Comparison of ENCODE assay signal across 20 cellular contexts in the genomic region with DNA sequence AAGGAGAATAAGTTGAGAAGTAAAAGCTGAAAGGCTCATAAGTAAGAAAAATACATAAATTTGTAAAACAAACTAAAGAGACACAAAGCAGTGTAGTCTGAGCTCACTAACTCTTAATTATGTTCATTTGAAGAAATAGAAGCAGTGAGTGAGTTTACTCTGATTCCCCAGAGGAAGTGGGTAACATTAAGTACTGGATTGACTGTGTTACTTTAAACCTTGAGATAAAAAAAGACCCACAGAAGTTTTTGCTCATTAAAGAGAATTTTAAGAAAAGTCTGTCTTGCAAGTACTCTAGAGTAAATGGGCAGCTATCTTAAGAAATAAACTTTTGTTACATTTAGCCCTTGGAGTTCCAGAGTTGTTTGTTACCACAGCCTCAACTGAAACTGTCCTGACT.
DNase-seq lines count a peak whose midpoint lies in the region; ATAC-seq, FAIRE-seq and TF ChIP-seq lines count a peak whose summit lies in the region.
"Had no signal": no experiment of that assay in that cellular context is flagged by ENCODE, and none has a peak within 500 bp of the region (broad histone marks: within the 10 kb centered on the region; RNA-seq: fewer than 3 reads in every experiment).

No MANE protein-coding gene starts in this region.

- no peak overlapping the region for H3K4ac ChIP-seq in mesendoderm (ENCODE audit: low read depth, low read length)

- RAD21 ChIA-PET in GM12878 (lab: Charles Lee; ENCODE audit: unreplicated experiment) = no interaction called here

- FAIRE-seq in GM12878 (lab: Jason Lieb, UNC) = no peak
- FAIRE-seq: keratinocyte had no signal

- no peak overlapping the region for H4K8ac ChIP-seq in mesendoderm (ENCODE audit: low read depth, low read length)

- H4K5ac ChIP-seq in mesendoderm (ENCODE audit: low read length) = no peak overlapping the region

- no peaks in the 10 kb centered on the region for H3K79me1 ChIP-seq in mesendoderm (ENCODE audit: low read length)

- no peak for TF ChIP-seq POLR2A in GM12878 (IDR thresholded peaks at IDR 0.05; ENCODE audit: low read depth, low read length)

- H3K4me2 ChIP-seq in GM12878 (ENCODE audit: control insufficient read depth, insufficient read depth) (no peak overlapping the region), mesendoderm (ENCODE audit: low read length) (no peak overlapping the region)

- CTCF ChIA-PET in GM12878 (lab: Yijun Ruan, JAX) = no interaction called here

- peak in 1 of 2 experiments; percentile 38; a peak in 1 of 4 replicates for TF ChIP-seq EP300 in GM12878 (IDR thresholded peaks at IDR 0.05; ENCODE audit: borderline replicate concordance in 1 of 2, control insufficient read depth in 1 of 2, low read depth in 2 of 2, low read length in 2 of 2)

- TF ChIP-seq CTCF in GM12878 (IDR thresholded peaks at IDR 0.05 in 2 of 3, conservative IDR thresholded peaks at IDR 0.05 in 1 of 3; ENCODE audit: control insufficient read depth in 2 of 3, extremely low read depth in 1 of 3, insufficient read depth in 1 of 3, low read depth in 3 of 3, low read length in 3 of 3) = no peak

- in situ Hi-C loops in GM12878 (cut with MboI) = no loop called here

- H4K20me1 ChIP-seq in GM12878 (ENCODE audit: control insufficient read depth, insufficient read depth) = no peaks in the 10 kb centered on the region

- no peak overlapping the region for H2BK5ac ChIP-seq in mesendoderm (ENCODE audit: low read length)

- H3K18ac ChIP-seq in mesendoderm (ENCODE audit: low read length) = no peak overlapping the region

- no peak overlapping the region for H3K27ac ChIP-seq in GM12878 (ENCODE audit: control insufficient read depth, insufficient read depth)
- no peak overlapping the region for H3K27ac ChIP-seq in mesendoderm (ENCODE audit: low read depth, low read length)
- H3K27ac ChIP-seq: brain microvascular endothelial cell, heart left ventricle, Peyer's patch had no signal

- TF ChIP-seq RAD21 in GM12878 (IDR thresholded peaks at IDR 0.05; ENCODE audit: insufficient read depth, low read depth, low read length) = no peak

- DNase-seq in GM12878 (ENCODE audit: low read depth, low spot score) = peak; percentile 8
- DNase-seq in mucosa of gallbladder (ENCODE audit: low spot score) = no peak
- DNase-seq in mesendoderm = no peak
- DNase-seq in C1 segment of cervical spinal cord (lab: John Stamatoyannopoulos, UW) = no peak
- DNase-seq: activated CD4-positive, alpha-beta T cell treated with anti-CD3 and anti-CD28 coated beads, Interleukin-2, amount 50 U/mL, for 4 hours; activated T-cell treated with anti-CD3 and anti-CD28 coated beads, Interleukin-2, amount 50 U/mL, for 4 hours; brain microvascular endothelial cell; dermis blood vessel endothelial cell; H7; heart left ventricle; NCI-H2029 treated with DMSO at 0.1 percent for 48 hours; NCI-H69; Peyer's patch; right cardiac atrium had no signal

- ATAC-seq in GM18907 (IDR thresholded peaks at IDR 0.05; ENCODE audit: unreplicated experiment) (peak; percentile 62), GM21619 (IDR thresholded peaks at IDR 0.05; ENCODE audit: unreplicated experiment) (peak; percentile 38), HG02981 (IDR thresholded peaks at IDR 0.05; ENCODE audit: unreplicated experiment) (peak; percentile 46), GM12878 (peak; percentile 78)
- ATAC-seq: activated naive CD4-positive, alpha-beta T cell treated with anti-CD3 and anti-CD28 coated beads, Interleukin-2, amount 50 U/mL, for 72 hours; activated T-cell treated with anti-CD3 and anti-CD28 coated beads, Interleukin-2, amount 50 U/mL, for 4 hours; esophagus mucosa; heart left ventricle; right cardiac atrium had no signal

- no peak overlapping the region for H3K23ac ChIP-seq in mesendoderm (ENCODE audit: low read length)

- H2AK5ac ChIP-seq in mesendoderm (ENCODE audit: low read length) = no peak overlapping the region

- H3K27me3 ChIP-seq in GM12878 (replicated peaks in 1 of 2; ENCODE audit: control insufficient read depth in 2 of 2, insufficient read depth in 2 of 2, low read length in 1 of 2) (no peaks in the 10 kb centered on the region), mesendoderm (ENCODE audit: insufficient read depth, low read length, poor library complexity) (no peaks in the 10 kb centered on the region)
- H3K27me3 ChIP-seq: brain microvascular endothelial cell, heart left ventricle, Peyer's patch had no signal

- no peak overlapping the region for H3K56ac ChIP-seq in mesendoderm (ENCODE audit: low read length)

- POLR2A ChIA-PET in GM12878 (lab: Charles Lee) = no interaction called here

- H3K4me1 ChIP-seq in GM12878 (ENCODE audit: control insufficient read depth, insufficient read depth, low read length) = no peaks in the 10 kb centered on the region
- no peaks in the 10 kb centered on the region for H3K4me1 ChIP-seq in mesendoderm (ENCODE audit: control insufficient read depth, low read depth, low read length)
- H3K4me1 ChIP-seq: heart left ventricle, Peyer's patch had no signal

- H2BK15ac ChIP-seq in mesendoderm (replicated peaks; ENCODE audit: low read depth) = no peak overlapping the region

- no peak overlapping the region for H3K4me3 ChIP-seq in GM12878
- no peak overlapping the region for H3K4me3 ChIP-seq in mesendoderm (ENCODE audit: low read length)
- H3K4me3 ChIP-seq: heart left ventricle, Peyer's patch had no signal

- no TSS peak for BruUV-seq in GM12878 (replicated peaks; lab: Mats Ljungman, UMichigan)

- intact Hi-C loops in GM12878 (cut with micrococcal nuclease; ENCODE audit: unreplicated experiment) = no loop called here

- no peak overlapping the region for H2AFZ ChIP-seq in GM12878 (ENCODE audit: control insufficient read depth, low read depth, low read length)

- no peaks in the 10 kb centered on the region; the same call in 2 of the 3 replicates for H3K9me3 ChIP-seq in GM12878 (replicated peaks; ENCODE audit: control insufficient read depth, insufficient read depth, low read length)
- H3K9me3 ChIP-seq: Peyer's patch had no signal

- SMC1A ChIA-PET in GM12878 (lab: Charles Lee; ENCODE audit: uncharacterized antibody, unreplicated experiment) = no interaction called here

- no peak overlapping the region for H2BK120ac ChIP-seq in mesendoderm (ENCODE audit: low read depth, low read length)

- H3K9ac ChIP-seq in GM12878 (ENCODE audit: control insufficient read depth, insufficient read depth, low read length) (no peak overlapping the region), mesendoderm (ENCODE audit: low read length) (no peak overlapping the region)

- H3K36me3 ChIP-seq in GM12878 (ENCODE audit: control insufficient read depth in 2 of 2, insufficient read depth in 2 of 2, low read length in 1 of 2) = no peaks in the 10 kb centered on the region
- H3K36me3 ChIP-seq in mesendoderm (ENCODE audit: control insufficient read depth, insufficient read depth, low read length) = no peaks in the 10 kb centered on the region
- H3K36me3 ChIP-seq: brain microvascular endothelial cell, heart left ventricle, Peyer's patch had no signal

- H3K79me2 ChIP-seq in GM12878 (ENCODE audit: control insufficient read depth, insufficient read depth, low read length) (no peaks in the 10 kb centered on the region), mesendoderm (ENCODE audit: control insufficient read depth, insufficient read depth, low read length) (no peaks in the 10 kb centered on the region)

TF ChIP-seq in GM12878, 131 proteins besides CTCF, POLR2A, EP300 and RAD21 (continues in another document):
- TF ChIP-seq CBX3 (IDR thresholded peaks at IDR 0.05; ENCODE audit: borderline replicate concordance, low read depth) = no peak
- no peak for TF ChIP-seq IRF3 (IDR thresholded peaks at IDR 0.05)
- no peak for TF ChIP-seq RELA (IDR thresholded peaks at IDR 0.05; ENCODE audit: borderline replicate concordance, partially characterized antibody)
- TF ChIP-seq, protein P1, sequence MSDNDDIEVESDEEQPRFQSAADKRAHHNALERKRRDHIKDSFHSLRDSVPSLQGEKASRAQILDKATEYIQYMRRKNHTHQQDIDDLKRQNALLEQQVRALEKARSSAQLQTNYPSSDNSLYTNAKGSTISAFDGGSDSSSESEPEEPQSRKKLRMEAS (IDR thresholded peaks at IDR 0.05; ENCODE audit: low read depth, low read length) = no peak
- TF ChIP-seq BCL11A (IDR thresholded peaks at IDR 0.05; ENCODE audit: low read depth, low read length) = peak; percentile 62; the same call in 1 of the 2 replicates
- no peak for TF ChIP-seq ZSCAN29 (IDR thresholded peaks at IDR 0.05)
- no peak for TF ChIP-seq DPF2 (IDR thresholded peaks at IDR 0.05)
- TF ChIP-seq NFIC (IDR thresholded peaks at IDR 0.05; ENCODE audit: low read depth, low read length) = no peak
- no peak for TF ChIP-seq MLLT1 (IDR thresholded peaks at IDR 0.05)
- TF ChIP-seq IKZF2 (IDR thresholded peaks at IDR 0.05) = peak in 1 of 2 experiments; percentile 25; a peak in 1 of 4 replicates
- TF ChIP-seq NR2C2 (IDR thresholded peaks at IDR 0.05; ENCODE audit: borderline replicate concordance, control insufficient read depth, insufficient read length, low read depth) = no peak
- peak; percentile 72; the same call in 1 of the 2 replicates for TF ChIP-seq ZNF217 (IDR thresholded peaks at IDR 0.05)
- TF ChIP-seq WRNIP1 (IDR thresholded peaks at IDR 0.05; ENCODE audit: borderline replicate concordance, low read depth, low read length) = no peak
- TF ChIP-seq MEF2B (IDR thresholded peaks at IDR 0.05; ENCODE audit: partially characterized antibody, poor library complexity, severe bottlenecking) = peak; percentile 78
- no peak for TF ChIP-seq TBL1XR1 (IDR thresholded peaks at IDR 0.05; ENCODE audit: low read depth, low read length)
